In the genomic region with DNA sequence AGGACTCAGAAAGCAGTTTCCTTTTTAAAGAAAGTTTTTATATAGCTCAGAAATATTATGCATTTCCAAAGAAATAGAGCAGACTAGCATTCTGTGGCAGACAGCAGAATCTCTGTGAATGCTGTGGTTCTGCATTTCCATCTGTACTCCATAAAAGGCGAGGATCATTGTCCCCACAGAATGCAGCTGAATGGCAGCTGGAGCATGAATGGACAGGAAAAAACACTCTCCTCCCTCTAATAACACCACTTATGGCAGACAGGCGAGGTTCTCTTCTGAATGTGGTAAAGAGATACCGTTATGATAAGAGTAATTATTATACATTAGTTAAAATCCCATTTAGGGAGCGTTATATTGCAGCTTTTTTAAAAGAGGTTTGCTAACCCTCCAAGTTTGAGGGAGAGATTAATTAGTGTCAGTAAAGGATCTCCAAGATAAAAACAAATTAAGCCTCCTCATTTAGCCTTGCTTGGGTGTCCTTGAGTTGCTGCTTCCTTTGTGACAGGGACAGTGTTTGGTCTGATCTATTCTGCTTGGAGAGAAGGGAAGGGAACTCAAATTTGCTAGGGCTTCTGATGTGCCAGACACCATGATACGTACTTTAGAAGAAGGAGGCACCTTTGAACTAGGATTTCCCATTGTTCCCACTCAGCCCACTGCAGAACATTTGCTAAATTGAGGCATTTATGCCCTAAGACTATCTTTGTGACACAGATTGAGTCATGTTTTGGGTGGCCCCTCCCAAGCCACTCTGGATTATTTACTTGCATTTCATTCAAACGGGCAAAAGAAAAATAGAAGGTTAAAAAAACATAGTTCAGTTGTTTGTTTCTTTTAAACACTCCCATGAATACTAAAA, we compare ENCODE assay signal across 14 cellular contexts.
DNase-seq lines count a peak whose midpoint lies in the region; ATAC-seq and TF ChIP-seq lines count a peak whose summit lies in the region.
"Had no signal": no experiment of that assay in that cellular context is flagged by ENCODE, and none has a peak within 500 bp of the region (broad histone marks: within the 10 kb centered on the region; RNA-seq: fewer than 3 reads in every experiment).

No MANE protein-coding gene starts in this region.

- no peak overlapping the region for H3K23ac ChIP-seq in mesendoderm (ENCODE audit: low read length)

- peak overlapping the region; percentile 88 for H3K18ac ChIP-seq in mesendoderm (ENCODE audit: low read length)

- no peaks in the 10 kb centered on the region for H3K36me3 ChIP-seq in mesendoderm (ENCODE audit: control insufficient read depth, insufficient read depth, low read length)
- H3K36me3 ChIP-seq: stomach had no signal

- POLR2A ChIA-PET in GM10248 (lab: Yijun Ruan, JAX), result no interaction called here

- no peak overlapping the region for H3K27ac Mint-ChIP-seq in activated naive CD8-positive, alpha-beta T cell treated with anti-CD3 and anti-CD28 coated beads, Interleukin-2, amount 50 U/mL, for 24 hours

- no peak overlapping the region for H3K4ac ChIP-seq in mesendoderm (ENCODE audit: low read depth, low read length)

- no peak overlapping the region for H3K4me3 Mint-ChIP-seq in activated naive CD8-positive, alpha-beta T cell treated with anti-CD3 and anti-CD28 coated beads, Interleukin-2, amount 50 U/mL, for 24 hours

- peaks cover 2% of the 10 kb centered on the region for H3K27me3 Mint-ChIP-seq in activated naive CD8-positive, alpha-beta T cell treated with anti-CD3 and anti-CD28 coated beads, Interleukin-2, amount 50 U/mL, for 24 hours

- H3K27ac ChIP-seq in mesendoderm (ENCODE audit: low read depth, low read length), result peak overlapping the region; percentile 42
- H3K27ac ChIP-seq: stomach had no signal

- H3K9ac ChIP-seq in mesendoderm (ENCODE audit: low read length), result no peak overlapping the region

- CTCF ChIA-PET in GM10248 (lab: Yijun Ruan, JAX), result interaction anchor here (1.0 to 1.3 kb wide), 2 partner anchors 10 kb away, joined by 3 read pairs; no protein-coding TSS in a partner anchor

- no peak overlapping the region for H3K4me2 ChIP-seq in mesendoderm (ENCODE audit: low read length)

- no peaks in the 10 kb centered on the region for H3K9me3 Mint-ChIP-seq in activated naive CD8-positive, alpha-beta T cell treated with anti-CD3 and anti-CD28 coated beads, Interleukin-2, amount 50 U/mL, for 24 hours

- ATAC-seq in activated naive CD8-positive, alpha-beta T cell treated with anti-CD3 and anti-CD28 coated beads, Interleukin-2, amount 50 U/mL, for 24 hours, result no peak

- H4K8ac ChIP-seq in mesendoderm (ENCODE audit: low read depth, low read length), result no peak overlapping the region

- H3K56ac ChIP-seq in mesendoderm (ENCODE audit: low read length), result peak overlapping the region; percentile 6

- H2BK5ac ChIP-seq in mesendoderm (ENCODE audit: low read length), result no peak overlapping the region

- H2BK15ac ChIP-seq in mesendoderm (replicated peaks; ENCODE audit: low read depth), result no peak overlapping the region

- H3K79me1 ChIP-seq in mesendoderm (ENCODE audit: low read length), result no peaks in the 10 kb centered on the region

- no peak overlapping the region for H3K4me3 ChIP-seq in mesendoderm (ENCODE audit: low read length)
- H3K4me3 ChIP-seq: stomach had no signal

- H3K79me2 ChIP-seq in mesendoderm (ENCODE audit: control insufficient read depth, insufficient read depth, low read length), result no peaks in the 10 kb centered on the region

- no peak for TF ChIP-seq CTCF in GM10248 (IDR thresholded peaks at IDR 0.05; ENCODE audit: control extremely low read depth, extremely low read depth, low read depth, missing control alignments)

- H2AK5ac ChIP-seq in mesendoderm (ENCODE audit: low read length), result no peak overlapping the region

- no peak overlapping the region for H2BK120ac ChIP-seq in mesendoderm (ENCODE audit: low read depth, low read length)

- H3K27me3 ChIP-seq in mesendoderm (ENCODE audit: insufficient read depth, low read length, poor library complexity), result no peaks in the 10 kb centered on the region
- H3K27me3 ChIP-seq: stomach had no signal

- DNase-seq in COR-L47 (lab: John Stamatoyannopoulos, UW) (peak; percentile 40), NCI-H187 treated with DMSO at 0.1 percent for 48 hours (lab: John Stamatoyannopoulos, UW) (peak; percentile 72), SK-N-DZ (ENCODE audit: low spot score) (peak; percentile 24), mesendoderm (peak; percentile 58), NCI-H526 (lab: John Stamatoyannopoulos, UW) (no peak), GM10248 (ENCODE audit: extremely low spot score) (no peak), kidney glomerular epithelial cell (lab: John Stamatoyannopoulos, UW) (no peak)
- no peak for DNase-seq in activated naive CD8-positive, alpha-beta T cell treated with anti-CD3 and anti-CD28 coated beads, Interleukin-2, amount 50 U/mL, for 24 hours
- DNase-seq: activated effector memory CD4-positive, alpha-beta T cell treated with Interleukin-2 at 50 U/mL for 16 hours; DND-41; nucleus accumbens; Right ventricle myocardium superior; stimulated activated CD4-positive, alpha-beta T cell treated with anti-CD3 and anti-CD28 coated beads, Interleukin-2, amount 100 ng/mL, for 24 hours; stomach had no signal

- no peaks in the 10 kb centered on the region for H3K4me1 Mint-ChIP-seq in activated naive CD8-positive, alpha-beta T cell treated with anti-CD3 and anti-CD28 coated beads, Interleukin-2, amount 50 U/mL, for 24 hours

- no peak overlapping the region for H4K5ac ChIP-seq in mesendoderm (ENCODE audit: low read length)

- peaks cover 8% of the 10 kb centered on the region for H3K4me1 ChIP-seq in mesendoderm (ENCODE audit: control insufficient read depth, low read depth, low read length)

- no peaks in the 10 kb centered on the region for H3K36me3 Mint-ChIP-seq in activated naive CD8-positive, alpha-beta T cell treated with anti-CD3 and anti-CD28 coated beads, Interleukin-2, amount 50 U/mL, for 24 hours (ENCODE audit: low read depth)

- WGBS in mesendoderm (ENCODE audit: extremely low coverage, insufficient coverage, low lambda C conversion rate), result no CpG with 5 or more reads among the region's 6 CpGs

Comparison
In these comparisons a context has a peak if more than half of its experiments do, and no peak if none do; other contexts are left out.
1. DNase-seq: peak in COR-L47 (single experiment), NCI-H187 treated with DMSO at 0.1 percent for 48 hours (single experiment), SK-N-DZ (single experiment) and mesendoderm (single experiment); none in activated naive CD8-positive, alpha-beta T cell treated with anti-CD3 and anti-CD28 coated beads, Interleukin-2, amount 50 U/mL, for 24 hours (single experiment), NCI-H526 (0 of 2), GM10248 (single experiment) and kidney glomerular epithelial cell (single experiment).